Comparison of ENCODE assay signal across 11 cellular contexts in the genomic region with DNA sequence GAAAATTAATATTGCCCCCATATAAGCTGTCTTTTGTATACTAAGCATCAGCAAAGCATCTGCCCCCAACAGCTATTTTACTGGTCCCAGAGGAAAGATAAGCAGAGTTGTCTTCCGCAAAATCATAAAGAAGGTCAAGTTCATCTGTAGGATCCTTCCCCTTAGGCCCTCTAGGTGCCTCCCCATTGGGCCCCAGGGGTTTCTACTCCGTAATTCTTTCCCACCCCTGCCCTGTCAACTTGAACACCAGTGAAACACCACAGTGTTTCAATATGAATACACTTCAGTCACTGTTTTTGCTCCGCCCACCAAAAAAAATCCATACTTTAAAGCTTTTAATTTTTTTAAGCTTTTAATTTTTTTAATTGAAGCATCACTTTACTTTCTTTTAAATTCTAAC.
DNase-seq lines count a peak whose midpoint lies in the region; ATAC-seq and TF ChIP-seq lines count a peak whose summit lies in the region.
"Had no signal": no experiment of that assay in that cellular context is flagged by ENCODE, and none has a peak within 500 bp of the region (broad histone marks: within the 10 kb centered on the region; RNA-seq: fewer than 3 reads in every experiment).

No MANE protein-coding gene starts in this region.

- H3K4me3 Mint-ChIP-seq in activated B cell treated with CpG ODN at 0.5 μM for 24 hours: peak overlapping the region; percentile 12
- H3K4me3 Mint-ChIP-seq in stimulated activated naive CD8-positive, alpha-beta T cell treated with anti-CD3 and anti-CD28 coated beads, Interleukin-15, amount 100 ng/mL, for 72 hours: peak overlapping the region; percentile 34 to 46

- TF ChIP-seq CTCF in activated B cell treated with CpG ODN at 0.5 μM for 24 hours (IDR thresholded peaks at IDR 0.05) (no peak), breast epithelium (IDR thresholded peaks at IDR 0.05) (no peak)

- no peaks in the 10 kb centered on the region for H3K4me1 ChIP-seq in breast epithelium
- H3K4me1 ChIP-seq: ascending aorta, SJSA1 had no signal

- no peaks in the 10 kb centered on the region for H3K36me3 ChIP-seq in breast epithelium
- H3K36me3 ChIP-seq: ascending aorta, SJSA1 had no signal

- H3K27me3 ChIP-seq in breast epithelium: no peaks in the 10 kb centered on the region
- H3K27me3 ChIP-seq: ascending aorta, SJSA1 had no signal

- H3K4me1 Mint-ChIP-seq in activated B cell treated with CpG ODN at 0.5 μM for 24 hours: peaks cover 29% of the 10 kb centered on the region
- peaks cover 50% of the 10 kb centered on the region for H3K4me1 Mint-ChIP-seq in stimulated activated naive CD8-positive, alpha-beta T cell treated with anti-CD3 and anti-CD28 coated beads, Interleukin-15, amount 100 ng/mL, for 72 hours

- H3K27ac ChIP-seq in breast epithelium: no peak overlapping the region
- H3K27ac ChIP-seq: ascending aorta; BLaER1 treated with 17β-estradiol and CSF1 and Interleukin-3, amounts not matched to agents 10 nM and 100 nM; SJSA1 had no signal

- intact Hi-C loops in activated B cell treated with CpG ODN at 0.5 μM for 24 hours (cut with micrococcal nuclease) (loop anchor here (1.0 to 5.0 kb wide), 3 partner anchors 11 to 295 kb away; no protein-coding TSS in a partner anchor), breast epithelium (cut with DNase I; ENCODE audit: low total_unique reads) (loop anchor here (5.0 kb wide), 1 partner anchor 675 kb away; no protein-coding TSS in a partner anchor)

- no peak overlapping the region for H3K27ac Mint-ChIP-seq in activated B cell treated with CpG ODN at 0.5 μM for 24 hours
- peak overlapping the region in 1 of 2 donors; percentile 2 for H3K27ac Mint-ChIP-seq in stimulated activated naive CD8-positive, alpha-beta T cell treated with anti-CD3 and anti-CD28 coated beads, Interleukin-15, amount 100 ng/mL, for 72 hours

- H3K9me3 ChIP-seq in breast epithelium: no peaks in the 10 kb centered on the region
- H3K9me3 ChIP-seq: ascending aorta, SJSA1 had no signal

- CTCF ChIA-PET in activated B cell treated with CpG ODN at 0.5 μM for 24 hours (lab: Charles Lee): interaction anchor here (0.9 to 1.4 kb wide), 4 partner anchors 64 to 161 kb away, joined by 3 to 4 read pairs (median 3); no protein-coding TSS in a partner anchor

- peaks cover 3% of the 10 kb centered on the region for H3K36me3 Mint-ChIP-seq in activated B cell treated with CpG ODN at 0.5 μM for 24 hours (ENCODE audit: low read depth)

- in situ Hi-C loops in G401 (cut with HindIII; ENCODE audit: low sequenced_read_pairs): no loop called here

- ATAC-seq in HG02678 (IDR thresholded peaks at IDR 0.05; ENCODE audit: unreplicated experiment) (peak; percentile 95), activated B cell treated with CpG ODN at 0.5 μM for 24 hours (ENCODE audit: low read depth) (peak; percentile 99)
- ATAC-seq in stimulated activated naive CD8-positive, alpha-beta T cell treated with anti-CD3 and anti-CD28 coated beads, Interleukin-15, amount 100 ng/mL, for 72 hours: peak; percentile 100

- DNase-seq in stimulated activated CD4-positive, alpha-beta T cell treated with anti-CD3 and anti-CD28 coated beads, Interleukin-12 subunit alpha, Interleukin-12 subunit beta, amount 100 ng/mL, for 24 hours (ENCODE audit: low read depth in 2 of 2): peak; percentile 12 to 46
- no peak for DNase-seq in stimulated activated CD4-positive, alpha-beta T cell treated with anti-CD3 and anti-CD28 coated beads, Interleukin-4, amount 100 ng/mL, for 4 hours
- DNase-seq in activated B cell treated with CpG ODN at 0.5 μM for 24 hours: no peak
- DNase-seq in stimulated activated naive CD8-positive, alpha-beta T cell treated with anti-CD3 and anti-CD28 coated beads, Interleukin-15, amount 100 ng/mL, for 72 hours: peak; percentile 38 to 75
- DNase-seq in epidermal melanocyte (ENCODE audit: insufficient read length, low spot score): no peak
- DNase-seq in G401 (ENCODE audit: low spot score): no peak
- DNase-seq in breast epithelium (ENCODE audit: low spot score in 2 of 2): no peak

- no peaks in the 10 kb centered on the region for H3K27me3 Mint-ChIP-seq in activated B cell treated with CpG ODN at 0.5 μM for 24 hours
- no peaks in the 10 kb centered on the region for H3K27me3 Mint-ChIP-seq in stimulated activated naive CD8-positive, alpha-beta T cell treated with anti-CD3 and anti-CD28 coated beads, Interleukin-15, amount 100 ng/mL, for 72 hours

- no peak overlapping the region for H3K4me3 ChIP-seq in breast epithelium
- H3K4me3 ChIP-seq: ascending aorta; BLaER1 treated with 17β-estradiol and CSF1 and Interleukin-3, amounts not matched to agents 10 nM and 100 nM; SJSA1 had no signal

- no peaks in the 10 kb centered on the region for H3K9me3 Mint-ChIP-seq in activated B cell treated with CpG ODN at 0.5 μM for 24 hours
- H3K9me3 Mint-ChIP-seq in stimulated activated naive CD8-positive, alpha-beta T cell treated with anti-CD3 and anti-CD28 coated beads, Interleukin-15, amount 100 ng/mL, for 72 hours: no peaks in the 10 kb centered on the region

- TF ChIP-seq POLR2A in breast epithelium (IDR thresholded peaks at IDR 0.05): no peak

- POLR2A ChIA-PET in activated B cell treated with CpG ODN at 0.5 μM for 24 hours (lab: Charles Lee): interaction anchor here (0.5 to 3.5 kb wide), 10 partner anchors 10 to 297 kb away, joined by 3 to 19 read pairs (median 4); no protein-coding TSS in a partner anchor

Comparison
In these comparisons a context has a peak if more than half of its experiments do, and no peak if none do; other contexts are left out.
1. DNase-seq: peak in stimulated activated CD4-positive, alpha-beta T cell treated with anti-CD3 and anti-CD28 coated beads, Interleukin-12 subunit alpha, Interleukin-12 subunit beta, amount 100 ng/mL, for 24 hours (2 of 2) and stimulated activated naive CD8-positive, alpha-beta T cell treated with anti-CD3 and anti-CD28 coated beads, Interleukin-15, amount 100 ng/mL, for 72 hours (2 of 2); none in stimulated activated CD4-positive, alpha-beta T cell treated with anti-CD3 and anti-CD28 coated beads, Interleukin-4, amount 100 ng/mL, for 4 hours (0 of 2), activated B cell treated with CpG ODN at 0.5 μM for 24 hours (single experiment), epidermal melanocyte (single experiment), G401 (single experiment) and breast epithelium (0 of 2).
2. Peak in every context shown above with its lines, with median percentiles within 50 percentile points of each other: ATAC-seq.